In the genomic region with DNA sequence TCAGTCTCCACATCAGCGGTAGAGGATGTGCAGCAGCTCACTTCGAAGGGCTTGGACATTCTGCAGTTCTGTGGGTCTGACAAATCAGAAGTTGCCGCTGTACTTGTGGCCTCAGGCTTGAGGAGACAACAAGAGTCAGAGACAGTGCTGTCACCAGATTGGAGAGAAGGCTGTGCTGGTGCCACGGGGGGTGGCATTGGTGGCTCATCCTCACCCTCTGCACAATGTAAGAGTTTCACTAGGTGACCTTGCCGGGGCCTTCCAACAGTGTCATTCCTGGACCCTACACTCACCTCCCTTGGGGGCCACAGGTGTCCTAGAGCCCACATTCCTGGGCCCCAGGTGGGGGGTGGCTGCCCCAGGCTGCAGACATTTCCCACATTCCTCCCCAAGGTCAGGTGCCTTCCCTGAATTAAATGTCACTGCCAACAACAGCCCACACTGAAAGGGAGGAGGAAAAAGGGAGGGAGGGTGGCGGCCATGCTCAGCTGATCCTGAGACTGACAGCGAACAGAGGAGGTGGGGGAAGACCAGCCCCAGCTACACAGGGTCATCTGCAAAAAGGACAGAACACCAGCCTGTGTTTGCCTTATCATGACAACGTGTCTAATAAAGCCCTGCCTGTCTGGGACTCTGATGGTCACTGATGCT, we compare ENCODE assay signal across 9 cellular contexts. TPM values are rescaled to one million over a fixed set of nuclear protein-coding genes. Genes with fewer than 3 reads are reported as not detected.
A peak's percentile ranks its signal among the peaks of the same experiment; 100 is the strongest.
DNase-seq lines count a peak whose midpoint lies in the region; ATAC-seq, FAIRE-seq and TF ChIP-seq lines count a peak whose summit lies in the region.
"Had no signal": no experiment of that assay in that cellular context is flagged by ENCODE, and none has a peak within 500 bp of the region (broad histone marks: within the 10 kb centered on the region; RNA-seq: fewer than 3 reads in every experiment).

No MANE protein-coding gene starts in this region.

- H3K9ac ChIP-seq in SU-DHL-6 (ENCODE audit: low read length) (peak overlapping the region; percentile 28; the same call in 1 of the 2 replicates), kidney (ENCODE audit: low read length in 2 of 2) (peak overlapping the region in 1 of 2 donors; percentile 43)

- H3K4me2 ChIP-seq in SU-DHL-6 (ENCODE audit: low read depth, low read length, poor library complexity, severe bottlenecking) = peak overlapping the region; percentile 20
- H3K4me2 ChIP-seq: PC-9 had no signal

- peaks cover 11% of the 10 kb centered on the region for H3K36me3 ChIP-seq in right atrium auricular region
- no peaks in the 10 kb centered on the region for H3K36me3 ChIP-seq in SU-DHL-6 (ENCODE audit: low read length)
- no peaks in the 10 kb centered on the region for H3K36me3 ChIP-seq in kidney (ENCODE audit: control insufficient read depth in 1 of 2, insufficient read depth in 2 of 2, low read length in 2 of 2)
- H3K36me3 ChIP-seq in transverse colon = no peaks in the 10 kb centered on the region

- TF ChIP-seq CTCF in right atrium auricular region (IDR thresholded peaks at IDR 0.05) (no peak), SU-DHL-6 (IDR thresholded peaks at IDR 0.05; ENCODE audit: insufficient read depth, low read length, poor library complexity, severe bottlenecking) (no peak), kidney (IDR thresholded peaks at IDR 0.05; ENCODE audit: borderline replicate concordance, extremely low read depth, insufficient read depth) (no peak), transverse colon (IDR thresholded peaks at IDR 0.05) (no peak)

- peaks cover 0 to 22% of the 10 kb centered on the region in 2 donors for H3K4me1 ChIP-seq in right atrium auricular region
- peaks cover 13 to 31% of the 10 kb centered on the region in 2 donors for H3K4me1 ChIP-seq in kidney (ENCODE audit: control insufficient read depth in 1 of 2, insufficient read depth in 1 of 2, low read depth in 1 of 2, low read length in 2 of 2)
- peaks cover 0 to 28% (median 18%) of the 10 kb centered on the region in 4 donors for H3K4me1 ChIP-seq in transverse colon

- 61% methylated on average over 8 of the region's 8 CpGs; no CpG with 5 or more reads in 1 of the 2 donors for WGBS in transverse colon (ENCODE audit: low coverage in 1 of 2), 2 donors

- no peaks in the 10 kb centered on the region for H4K20me1 ChIP-seq in SU-DHL-6 (ENCODE audit: low read depth, low read length)

- TF ChIP-seq POLR2A in transverse colon (IDR thresholded peaks at IDR 0.05) = no peak

- DNase-seq in right atrium auricular region (ENCODE audit: low spot score) (no peak), left ventricle myocardium superior (no peak), kidney (no peak), transverse colon (no peak), globus pallidus (ENCODE audit: low spot score) (no peak)
- no peak for DNase-seq in activated CD4-positive, CD25-positive, alpha-beta regulatory T cell (lab: John Stamatoyannopoulos, UW)

- no peak overlapping the region for H2AFZ ChIP-seq in SU-DHL-6 (ENCODE audit: low read depth, low read length, severe bottlenecking)
- H2AFZ ChIP-seq: PC-9 had no signal

- no peak for TF ChIP-seq EP300 in transverse colon (IDR thresholded peaks at IDR 0.05; ENCODE audit: low read depth)

- H3K9me3 ChIP-seq in right atrium auricular region (no peaks in the 10 kb centered on the region), SU-DHL-6 (ENCODE audit: insufficient read depth, low read length) (no peaks in the 10 kb centered on the region), kidney (ENCODE audit: control insufficient read depth in 1 of 2, low read length in 2 of 2) (no peaks in the 10 kb centered on the region), transverse colon (no peaks in the 10 kb centered on the region)

- in situ Hi-C loops in transverse colon (cut with MboI; ENCODE audit: low pct_ligation_motif_present in 1 of 4, low pct_unique_long_range_greater_than_20kb in 1 of 4, low sequenced_read_pairs in 3 of 4) = loop anchor here in 2 of 4 donors (5.0 to 10.0 kb wide), 2 partner anchors 51 to 53 kb away; a partner anchor contains a TSS

- intact Hi-C loops in left ventricle myocardium superior (cut with micrococcal nuclease) = loop anchor here (2.0 kb wide), 1 partner anchor 51 kb away; no protein-coding TSS in a partner anchor
- intact Hi-C loops in kidney (cut with DNase I) = loop anchor here (5.0 kb wide), 1 partner anchor 53 kb away; no protein-coding TSS in a partner anchor
- intact Hi-C loops in transverse colon (cut with DNase I; ENCODE audit: low total_unique reads) = no loop called here

- no peaks in the 10 kb centered on the region for H3K27me3 ChIP-seq in right atrium auricular region
- no peaks in the 10 kb centered on the region for H3K27me3 ChIP-seq in SU-DHL-6 (ENCODE audit: low read length)
- H3K27me3 ChIP-seq in transverse colon = no peaks in the 10 kb centered on the region

- no peak overlapping the region for H3K4me3 ChIP-seq in right atrium auricular region
- no peak overlapping the region for H3K4me3 ChIP-seq in SU-DHL-6 (ENCODE audit: insufficient read depth, low read length, poor library complexity, severe bottlenecking)
- H3K4me3 ChIP-seq in kidney (ENCODE audit: low read length in 2 of 2) = no peak overlapping the region
- H3K4me3 ChIP-seq in transverse colon = no peak overlapping the region
- H3K4me3 ChIP-seq: PC-9 had no signal

- no peak for FAIRE-seq in kidney (lab: Jason Lieb, UNC)

- peaks cover 7% of the 10 kb centered on the region; the same call in 1 of the 2 replicates for H3F3A ChIP-seq in SU-DHL-6 (ENCODE audit: insufficient read depth)

- no peak for ATAC-seq in left ventricle myocardium superior
- ATAC-seq in HG03196 (IDR thresholded peaks at IDR 0.05; ENCODE audit: unreplicated experiment) = no peak

- H3K27ac ChIP-seq in right atrium auricular region (peak overlapping the region; percentile 17 to 42), SU-DHL-6 (ENCODE audit: low read depth, low read length) (peak overlapping the region; percentile 80), kidney (ENCODE audit: low read depth in 2 of 2, low read length in 2 of 2) (peak overlapping the region; percentile 74 to 84), transverse colon (peak overlapping the region in 3 of 4 donors; percentile 10 to 53 (median 11))
- H3K27ac ChIP-seq: PC-9 had no signal

- H3K79me2 ChIP-seq in SU-DHL-6 (ENCODE audit: insufficient read depth, low read length) = no peaks in the 10 kb centered on the region

- H3K9me2 ChIP-seq in SU-DHL-6 (replicated peaks; ENCODE audit: insufficient read depth, low read length) = no peaks in the 10 kb centered on the region

RNA-seq across cellular contexts. Expression of a gene that starts 46.4 kb away (rescaled TPM):
- 10 to 100 TPM in 1 of 2 donors, 1 to 10 TPM in 1; 8.5 to 11.9 TPM for total RNA-seq in right atrium auricular region
- 1.3 TPM for total RNA-seq in left ventricle myocardium superior
- 1.3 TPM for total RNA-seq in kidney
- 3.5 TPM for polyA plus RNA-seq in kidney (ENCODE audit: insufficient read depth, low read depth, low replicate concordance)
- total RNA-seq in transverse colon = 1 to 10 TPM in 2 of 4 donors, under 1 TPM in 1, not detected in 1; 0.80 to 1.2 (median 1.1) TPM

RNA-seq across cellular contexts. Expression of a gene that starts 47.4 kb away (rescaled TPM):
- total RNA-seq in right atrium auricular region = 1 to 10 TPM in 1 of 2 donors, under 1 TPM in 1; 0.67 to 1.7 TPM
- 1.5 TPM for total RNA-seq in left ventricle myocardium superior
- total RNA-seq in kidney = 19.4 TPM
- polyA plus RNA-seq in kidney (ENCODE audit: insufficient read depth, low read depth, low replicate concordance) = 15.1 TPM
- 10 to 100 TPM; 12.5 to 46.8 (median 24.4) TPM for total RNA-seq in transverse colon

Comparison
In these comparisons a context has a peak if more than half of its experiments do, and no peak if none do; other contexts are left out.
1. H3K27ac ChIP-seq: peak in every context shown above with its lines; median percentile 80 in SU-DHL-6; 79 in kidney; 30 in right atrium auricular region; 11 in transverse colon.